Comparison of ENCODE assay signal across 8 cellular contexts in genomic region chr15:64702816-64703631, GRCh38.
A peak's percentile ranks its signal among the peaks of the same experiment; 100 is the strongest.
DNase-seq lines count a peak whose midpoint lies in the region; ATAC-seq, FAIRE-seq and TF ChIP-seq lines count a peak whose summit lies in the region.

No MANE protein-coding gene starts in this region.

- H3K27me3 ChIP-seq in DND-41 (ENCODE audit: insufficient read depth, low read length, poor library complexity) (no peaks in the 10 kb centered on the region), RWPE2 (ENCODE audit: insufficient read depth, poor library complexity, severe bottlenecking) (no peaks in the 10 kb centered on the region)

- peak overlapping the region; percentile 81 for H3K9ac ChIP-seq in DND-41 (ENCODE audit: low read depth, low read length)

- no peak for FAIRE-seq in H54 (lab: Jason Lieb, UNC)

- peak overlapping the region; percentile 79 for H2AFZ ChIP-seq in DND-41 (ENCODE audit: low read depth, low read length)

- H3K27ac ChIP-seq in DND-41 (ENCODE audit: low read length), result peak overlapping the region; percentile 80
- peak overlapping the region; percentile 32 for H3K27ac ChIP-seq in RWPE2 (ENCODE audit: poor library complexity, severe bottlenecking)

- peaks cover 9% of the 10 kb centered on the region; the same call in 1 of the 2 replicates for H3K36me3 ChIP-seq in DND-41 (ENCODE audit: insufficient read depth, low read length)
- H3K36me3 ChIP-seq in RWPE2 (ENCODE audit: low read depth), result peaks cover 9% of the 10 kb centered on the region; the same call in 1 of the 2 replicates

- H3K4me1 ChIP-seq in DND-41 (ENCODE audit: insufficient read depth, low read length) (peaks cover 43% of the 10 kb centered on the region), RWPE2 (ENCODE audit: insufficient read depth, poor library complexity, severe bottlenecking) (peaks cover 34% of the 10 kb centered on the region)

- peaks cover 16% of the 10 kb centered on the region for H4K20me1 ChIP-seq in DND-41 (ENCODE audit: insufficient read depth, low read length)

- H3K4me3 ChIP-seq in DND-41 (ENCODE audit: low read depth in 1 of 2, low read length in 2 of 2) (peak overlapping the region; percentile 73 to 79), RWPE2 (ENCODE audit: severe bottlenecking) (peak overlapping the region; percentile 82), fibroblast of pulmonary artery (replicated peaks; ENCODE audit: low read depth, low read length) (peak overlapping the region; percentile 88)

- H3K36me3 Mint-ChIP-seq in nephron progenitor cell (ENCODE audit: low read depth), result peaks cover 25% of the 10 kb centered on the region

- H3K4me3 Mint-ChIP-seq in nephron progenitor cell, result peak overlapping the region; percentile 92

- no peaks in the 10 kb centered on the region for H3K9me3 Mint-ChIP-seq in nephron progenitor cell

- peak; percentile 86 for TF ChIP-seq POLR2A in H54 (IDR thresholded peaks at IDR 0.05; ENCODE audit: low read depth, low read length)

- DNase-seq in DND-41 (peak; percentile 96), H54 (ENCODE audit: insufficient read length, low spot score) (peak; percentile 89), M059J (ENCODE audit: low read depth) (peak; percentile 87), RWPE2 (ENCODE audit: low spot score) (peak; percentile 99), fibroblast of pulmonary artery (ENCODE audit: low read depth) (peak; percentile 90), nephron progenitor cell (peak; percentile 100)
- peak; percentile 93 for DNase-seq in activated effector memory CD4-positive, alpha-beta T cell treated with Interleukin-2 at 50 U/mL for 16 hours
- DNase-seq in stimulated activated naive CD8-positive, alpha-beta T cell treated with anti-CD3 and anti-CD28 coated beads, Interleukin-15, Interleukin-2, amounts not matched to agents 100 U/mL and 50 U/mL, for 24 hours, result peak; percentile 99

- no peaks in the 10 kb centered on the region for H3K27me3 Mint-ChIP-seq in nephron progenitor cell (ENCODE audit: low read depth, poor library complexity)

- TF ChIP-seq CTCF in DND-41 (IDR thresholded peaks at IDR 0.05; ENCODE audit: borderline replicate concordance, extremely low read depth, low read length, poor library complexity, severe bottlenecking), result no peak
- TF ChIP-seq CTCF in RWPE2 (IDR thresholded peaks at IDR 0.05; ENCODE audit: poor library complexity, severe bottlenecking), result no peak
- TF ChIP-seq CTCF in fibroblast of pulmonary artery (IDR thresholded peaks at IDR 0.05; ENCODE audit: low read length, missing control alignments), result no peak
- no peak for TF ChIP-seq CTCF in nephron progenitor cell (IDR thresholded peaks at IDR 0.05)

- peak overlapping the region; percentile 65 for H3K4me2 ChIP-seq in DND-41 (ENCODE audit: insufficient read depth, low read length)

- peak; percentile 96 for ATAC-seq in DND-41 (ENCODE audit: insufficient read depth, low read depth)
- ATAC-seq in RWPE2 (ENCODE audit: low read depth), result peak; percentile 90
- peak; percentile 94 for ATAC-seq in stimulated activated naive CD8-positive, alpha-beta T cell treated with anti-CD3 and anti-CD28 coated beads, Interleukin-15, Interleukin-2, amounts not matched to agents 100 U/mL and 50 U/mL, for 24 hours

- H3K27ac Mint-ChIP-seq in nephron progenitor cell, result peak overlapping the region; percentile 98

- peaks cover 52% of the 10 kb centered on the region for H3K4me1 Mint-ChIP-seq in nephron progenitor cell

- no peaks in the 10 kb centered on the region for H3K9me3 ChIP-seq in DND-41 (ENCODE audit: insufficient read depth, low read length, severe bottlenecking)
- H3K9me3 ChIP-seq in RWPE2 (ENCODE audit: severe bottlenecking), result no peaks in the 10 kb centered on the region

- peaks cover 50% of the 10 kb centered on the region for H3K79me2 ChIP-seq in DND-41 (ENCODE audit: insufficient read depth, low read length)

Comparison
In these comparisons a context has a peak if more than half of its experiments do, and no peak if none do; other contexts are left out.
1. Peak in every context shown above with its lines: DNase-seq, ATAC-seq, H3K4me3 ChIP-seq and H3K27ac ChIP-seq.